In the genomic region with DNA sequence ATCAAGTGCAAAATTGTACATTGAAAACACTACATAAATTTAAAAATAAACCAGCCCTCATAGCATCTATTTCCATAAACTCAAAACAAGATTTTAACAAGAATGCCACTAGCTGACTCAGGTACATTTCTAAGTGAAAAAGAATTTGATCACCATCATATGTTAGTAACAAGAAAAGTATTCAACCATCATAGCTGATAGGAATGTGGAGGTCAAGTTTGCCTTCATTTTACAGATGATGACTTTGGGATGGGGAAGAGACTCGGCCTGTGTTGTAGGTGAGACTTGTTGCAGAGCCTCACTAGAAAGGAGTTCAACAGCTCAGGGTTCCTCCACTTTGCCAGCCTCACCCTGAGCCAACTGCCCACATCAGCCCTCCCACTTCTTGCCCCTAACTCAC, we compare ENCODE assay signal across 21 cellular contexts.
"Had no signal": no experiment of that assay in that cellular context is flagged by ENCODE, and none has a peak within 500 bp of the region (broad histone marks: within the 10 kb centered on the region; RNA-seq: fewer than 3 reads in every experiment).

No MANE protein-coding gene starts in this region.

- H3K36me3 ChIP-seq: brain microvascular endothelial cell, esophagus muscularis mucosa, gastroesophageal sphincter, heart left ventricle, transverse colon had no signal

- H3K27ac Mint-ChIP-seq: activated naive CD4-positive, alpha-beta T cell treated with anti-CD3 and anti-CD28 coated beads, Interleukin-2, amount 10 ng/mL, durations not matched to agents 7 days and 5 days; activated naive CD8-positive, alpha-beta T cell treated with anti-CD3 and anti-CD28 coated beads, Interleukin-2, amount 50 U/mL, for 24 hours; naive B cell had no signal

- H3K4me3 ChIP-seq: esophagus muscularis mucosa, gastroesophageal sphincter, heart left ventricle, mucosa of descending colon, transverse colon had no signal

- H3K4me3 Mint-ChIP-seq: activated naive CD4-positive, alpha-beta T cell treated with anti-CD3 and anti-CD28 coated beads, Interleukin-2, amount 10 ng/mL, durations not matched to agents 7 days and 5 days; activated naive CD8-positive, alpha-beta T cell treated with anti-CD3 and anti-CD28 coated beads, Interleukin-2, amount 50 U/mL, for 24 hours; activated T-cell treated with anti-CD3 and anti-CD28 coated beads, Interleukin-2, amount 50 U/mL, for 4 hours; neural crest cell had no signal

- H3K27me3 ChIP-seq: brain microvascular endothelial cell, gastroesophageal sphincter, heart left ventricle, transverse colon had no signal

- H3K27me3 Mint-ChIP-seq: activated naive CD4-positive, alpha-beta T cell treated with anti-CD3 and anti-CD28 coated beads, Interleukin-2, amount 10 ng/mL, durations not matched to agents 7 days and 5 days; activated naive CD8-positive, alpha-beta T cell treated with anti-CD3 and anti-CD28 coated beads, Interleukin-2, amount 50 U/mL, for 24 hours had no signal

- H3K27ac ChIP-seq: brain microvascular endothelial cell, esophagus muscularis mucosa, gastroesophageal sphincter, heart left ventricle, transverse colon, VCaP had no signal

- DNase-seq: activated CD4-positive, alpha-beta T cell treated with anti-CD3 and anti-CD28 coated beads, Interleukin-2, amount 50 U/mL, for 1 hour; activated CD4-positive, CD25-positive, alpha-beta regulatory T cell treated with anti-CD3 and anti-CD28 coated beads, Interleukin-2, amount 50 U/mL, for 72 hours; activated CD8-positive, alpha-beta memory T cell treated with anti-CD3 and anti-CD28 coated beads, Interleukin-2, amount 50 U/mL, for 4 hours; activated effector memory CD4-positive, alpha-beta T cell treated with Interleukin-2 at 50 U/mL for 16 hours; activated naive CD4-positive, alpha-beta T cell treated with anti-CD3 and anti-CD28 coated beads, Interleukin-2, amount 10 ng/mL, durations not matched to agents 7 days and 5 days; activated naive CD8-positive, alpha-beta T cell treated with anti-CD3 and anti-CD28 coated beads, Interleukin-2, amount 50 U/mL, for 24 hours; activated T-cell treated with anti-CD3 and anti-CD28 coated beads, Interleukin-2, amount 50 U/mL, for 4 hours; anterior cingulate cortex; brain microvascular endothelial cell; cortex of kidney; heart left ventricle; mesenchymal stem cell; mucosa of descending colon; naive B cell; retina; stimulated activated naive CD8-positive, alpha-beta T cell treated with anti-CD3 and anti-CD28 coated beads, Interleukin-15, Interleukin-2, amounts not matched to agents 100 U/mL and 50 U/mL, for 24 hours; transverse colon had no signal

- H3K9me3 Mint-ChIP-seq: activated naive CD4-positive, alpha-beta T cell treated with anti-CD3 and anti-CD28 coated beads, Interleukin-2, amount 10 ng/mL, durations not matched to agents 7 days and 5 days; activated naive CD8-positive, alpha-beta T cell treated with anti-CD3 and anti-CD28 coated beads, Interleukin-2, amount 50 U/mL, for 24 hours; activated T-cell treated with anti-CD3 and anti-CD28 coated beads, Interleukin-2, amount 50 U/mL, for 4 hours; naive B cell; neural crest cell had no signal

- H3K4me1 ChIP-seq: esophagus muscularis mucosa, gastroesophageal sphincter had no signal

- H3K9me3 ChIP-seq: esophagus muscularis mucosa, gastroesophageal sphincter, heart left ventricle, mucosa of descending colon, transverse colon had no signal

- H3K36me3 Mint-ChIP-seq: activated naive CD4-positive, alpha-beta T cell treated with anti-CD3 and anti-CD28 coated beads, Interleukin-2, amount 10 ng/mL, durations not matched to agents 7 days and 5 days had no signal
